ENCODE assay signal across 10 cellular contexts in genomic region chr3:49902511-49903345, GRCh38. TPM values are rescaled to one million over a fixed set of nuclear protein-coding genes. Genes with fewer than 3 reads are reported as not detected.
DNase-seq lines count a peak whose midpoint lies in the region; ATAC-seq, FAIRE-seq and TF ChIP-seq lines count a peak whose summit lies in the region.
"Had no signal": no experiment of that assay in that cellular context is flagged by ENCODE, and none has a peak within 500 bp of the region (broad histone marks: within the 10 kb centered on the region; RNA-seq: fewer than 3 reads in every experiment).

No MANE protein-coding gene starts in this region.

- intact Hi-C loops in left lung (cut with DNase I), result no loop called here

- CTCF ChIA-PET in A549 (lab: Yijun Ruan, JAX) (interaction anchor here (1.1 to 4.9 kb wide), 5 partner anchors 22 to 100 kb away, joined by 3 to 46 read pairs (median 7); partner anchors contain the start of gene INKA1), RWPE1 (lab: Yijun Ruan, JAX) (interaction anchor here (1.0 kb wide), 1 partner anchor 99 kb away, joined by 3 read pairs; no protein-coding TSS in a partner anchor)

- POLR2A ChIA-PET in A549 (lab: Yijun Ruan, JAX), result no interaction called here
- POLR2A ChIA-PET in RWPE1 (lab: Yijun Ruan, JAX; ENCODE audit: low non-redundant PET), result interaction anchor here (0.6 kb wide), 1 partner anchor 32 kb away, joined by 3 read pairs; no protein-coding TSS in a partner anchor

- no peak for ATAC-seq in A549
- no peak for ATAC-seq in left lung

- no peak for TF ChIP-seq EP300 in A549 (IDR thresholded peaks at IDR 0.05)

- H3K36me3 ChIP-seq in left lung, result peaks cover 0 to 4% of the 10 kb centered on the region in 2 donors
- H3K36me3 ChIP-seq: right lobe of liver had no signal

- FAIRE-seq in A549 (lab: Jason Lieb, UNC), result no peak
- FAIRE-seq: GM19239 had no signal

- peak overlapping the region; percentile 84 for H3K4me2 ChIP-seq in A549

- H3K4me1 ChIP-seq in A549 (peaks cover 62% of the 10 kb centered on the region), left lung (peaks cover 30 to 44% of the 10 kb centered on the region in 2 donors)

- no peaks in the 10 kb centered on the region for H3K27me3 ChIP-seq in left lung
- H3K27me3 ChIP-seq: right lobe of liver had no signal

- DNase-seq in A549 (ENCODE audit: low read depth in 1 of 2, low spot score in 1 of 2) (no peak), RWPE1 (ENCODE audit: low spot score) (no peak), left lung (no peak), dermis blood vessel endothelial cell (no peak), NCI-H82 (lab: John Stamatoyannopoulos, UW) (no peak), midbrain (lab: John Stamatoyannopoulos, UW) (no peak)

- no peak for TF ChIP-seq RAD21 in A549 (conservative IDR thresholded peaks at IDR 0.05 in 1 of 2, IDR thresholded peaks at IDR 0.05 in 1 of 2)

- peak overlapping the region; percentile 34 for H3K4me3 ChIP-seq in A549
- peak overlapping the region; percentile 41 to 47 for H3K4me3 ChIP-seq in left lung

- H3K27ac ChIP-seq in A549, result peak overlapping the region; percentile 85 to 93
- peak overlapping the region; percentile 100 for H3K27ac ChIP-seq in RWPE1
- peak overlapping the region; percentile 61 to 67 for H3K27ac ChIP-seq in left lung
- H3K27ac ChIP-seq: right lobe of liver had no signal

- TF ChIP-seq CTCF in A549 (IDR thresholded peaks at IDR 0.05) (no peak), RWPE1 (conservative IDR thresholded peaks at IDR 0.05; ENCODE audit: low read depth) (no peak), left lung (IDR thresholded peaks at IDR 0.05) (no peak)

- WGBS in A549 (ENCODE audit: missing lambda C conversion rate), result 91% methylated on average over 30 of the region's 44 CpGs

- H3K9me3 ChIP-seq in A549, result no peaks in the 10 kb centered on the region
- no peaks in the 10 kb centered on the region for H3K9me3 ChIP-seq in left lung
- H3K9me3 ChIP-seq: right lobe of liver had no signal

- no peak; the same call in 1 of the 2 replicates for TF ChIP-seq POLR2A in A549 (IDR thresholded peaks at IDR 0.05; ENCODE audit: low read length)

TF ChIP-seq in A549, 52 proteins besides CTCF, POLR2A, EP300 and RAD21:
- TF ChIP-seq JUN (IDR thresholded peaks at IDR 0.05) (no peak), EHMT2 (IDR thresholded peaks at IDR 0.05; ENCODE audit: low read depth) (no peak), BHLHE40 (IDR thresholded peaks at IDR 0.05; ENCODE audit: low read depth, low read length) (no peak)
- TF ChIP-seq, protein P1, sequence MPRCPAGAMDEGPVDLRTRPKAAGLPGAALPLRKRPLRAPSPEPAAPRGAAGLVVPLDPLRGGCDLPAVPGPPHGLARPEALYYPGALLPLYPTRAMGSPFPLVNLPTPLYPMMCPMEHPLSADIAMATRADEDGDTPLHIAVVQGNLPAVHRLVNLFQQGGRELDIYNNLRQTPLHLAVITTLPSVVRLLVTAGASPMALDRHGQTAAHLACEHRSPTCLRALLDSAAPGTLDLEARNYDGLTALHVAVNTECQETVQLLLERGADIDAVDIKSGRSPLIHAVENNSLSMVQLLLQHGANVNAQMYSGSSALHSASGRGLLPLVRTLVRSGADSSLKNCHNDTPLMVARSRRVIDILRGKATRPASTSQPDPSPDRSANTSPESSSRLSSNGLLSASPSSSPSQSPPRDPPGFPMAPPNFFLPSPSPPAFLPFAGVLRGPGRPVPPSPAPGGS (IDR thresholded peaks at IDR 0.05), result no peak
- TF ChIP-seq, protein P2, sequence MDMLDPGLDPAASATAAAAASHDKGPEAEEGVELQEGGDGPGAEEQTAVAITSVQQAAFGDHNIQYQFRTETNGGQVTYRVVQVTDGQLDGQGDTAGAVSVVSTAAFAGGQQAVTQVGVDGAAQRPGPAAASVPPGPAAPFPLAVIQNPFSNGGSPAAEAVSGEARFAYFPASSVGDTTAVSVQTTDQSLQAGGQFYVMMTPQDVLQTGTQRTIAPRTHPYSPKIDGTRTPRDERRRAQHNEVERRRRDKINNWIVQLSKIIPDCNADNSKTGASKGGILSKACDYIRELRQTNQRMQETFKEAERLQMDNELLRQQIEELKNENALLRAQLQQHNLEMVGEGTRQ (IDR thresholded peaks at IDR 0.05), result no peak

RNA-seq across cellular contexts. Expression of gene MST1R, which starts 0.9 kb away (rescaled TPM):
- polyA plus RNA-seq in A549 (2011; rRNA removed) (7.5 and 9.6 TPM in 2 replicates), A549 (2017; fragmentation: RNase III; extraction: RNeasy Plus Mini Kit Qiagen cat#74134 plus additional on column Dnase treatment) (5.9 to 6.1 TPM (median 6.0 TPM) in 3 replicates)
- 10.2 and 12.7 TPM in 2 replicates for polyA plus RNA-seq in A549 (2012; cell fraction: cytosol; rRNA removed)
- 60.5 and 73.7 TPM in 2 replicates for polyA plus RNA-seq in A549 (2012; cell fraction: nucleus; rRNA removed)
- polyA minus RNA-seq in A549 (2011; rRNA and poly(A)+ RNA removed), result 23.9 and 26.0 TPM in 2 replicates
- total RNA-seq in left lung (10 to 100 TPM; 51.1 to 54.7 TPM), dermis blood vessel endothelial cell (0.34 and 0.65 TPM in 2 replicates)

RNA-seq across cellular contexts. Expression of gene MON1A, which starts 26.9 kb away (rescaled TPM):
- polyA plus RNA-seq in A549 (2011; rRNA removed) (4.2 and 5.1 TPM in 2 replicates), A549 (2017; fragmentation: RNase III; extraction: RNeasy Plus Mini Kit Qiagen cat#74134 plus additional on column Dnase treatment) (4.7 to 5.1 TPM (median 4.7 TPM) in 3 replicates)
- 10.3 and 13.3 TPM in 2 replicates for polyA plus RNA-seq in A549 (2012; cell fraction: cytosol; rRNA removed)
- polyA plus RNA-seq in A549 (2012; cell fraction: nucleus; rRNA removed), result 10.2 and 14.8 TPM in 2 replicates
- polyA minus RNA-seq in A549 (2011; rRNA and poly(A)+ RNA removed), result 4.4 and 4.5 TPM in 2 replicates
- total RNA-seq in left lung (10 to 100 TPM; 13.9 to 15.6 TPM), dermis blood vessel endothelial cell (14.6 and 16.3 TPM in 2 replicates)

RNA-seq across cellular contexts. Expression of gene CAMKV, which starts 33.0 kb away (rescaled TPM):
- polyA plus RNA-seq in A549 (2011; rRNA removed) (0.20 and 0.31 TPM in 2 replicates), A549 (2017; fragmentation: RNase III; extraction: RNeasy Plus Mini Kit Qiagen cat#74134 plus additional on column Dnase treatment) (0.31 to 0.51 TPM (median 0.46 TPM) in 3 replicates)
- 0.41 TPM in 2 replicates for polyA plus RNA-seq in A549 (2012; cell fraction: cytosol; rRNA removed)
- 1.6 and 2.1 TPM in 2 replicates for polyA plus RNA-seq in A549 (2012; cell fraction: nucleus; rRNA removed)
- polyA minus RNA-seq in A549 (2011; rRNA and poly(A)+ RNA removed), result 0.17 and 0.44 TPM in 2 replicates
- total RNA-seq in left lung (not detected), dermis blood vessel endothelial cell (not detected in 2 replicates)
- total RNA-seq: fibroblast of villous mesenchyme, liver, right lobe of liver had no signal
- polyA plus RNA-seq: liver had no signal

RNA-seq across cellular contexts. Expression of gene RBM6, which starts 37.2 kb away (rescaled TPM):
- polyA plus RNA-seq in A549 (2011; rRNA removed) (42.2 and 44.2 TPM in 2 replicates), A549 (2017; fragmentation: RNase III; extraction: RNeasy Plus Mini Kit Qiagen cat#74134 plus additional on column Dnase treatment) (36.3 to 41.4 TPM (median 40.4 TPM) in 3 replicates)
- polyA plus RNA-seq in A549 (2012; cell fraction: cytosol; rRNA removed), result 14.6 and 16.1 TPM in 2 replicates
- 15.5 and 26.0 TPM in 2 replicates for polyA plus RNA-seq in A549 (2012; cell fraction: nucleus; rRNA removed)
- polyA minus RNA-seq in A549 (2011; rRNA and poly(A)+ RNA removed), result 15.7 and 17.7 TPM in 2 replicates
- total RNA-seq in left lung (10 to 100 TPM; 59.6 to 86.3 TPM), dermis blood vessel endothelial cell (34.4 and 60.4 TPM in 2 replicates)

RNA-seq across cellular contexts. Expression of gene TRAIP, which starts 46.4 kb away (rescaled TPM):
- polyA plus RNA-seq in A549 (2011; rRNA removed), result 10.2 and 10.7 TPM in 2 replicates
- polyA plus RNA-seq in A549 (2012; cell fraction: cytosol; rRNA removed), result 21.9 and 22.1 TPM in 2 replicates
- 73.2 and 74.9 TPM in 2 replicates for polyA plus RNA-seq in A549 (2012; cell fraction: nucleus; rRNA removed)
- polyA plus RNA-seq in A549 (2017; fragmentation: RNase III; extraction: RNeasy Plus Mini Kit Qiagen cat#74134 plus additional on column Dnase treatment), result 10.7 to 11.9 TPM (median 11.5 TPM) in 3 replicates
- polyA minus RNA-seq in A549 (2011; rRNA and poly(A)+ RNA removed), result 14.8 and 18.7 TPM in 2 replicates
- 1 to 10 TPM; 2.4 to 2.5 TPM for total RNA-seq in left lung
- 2.0 and 3.9 TPM in 2 replicates for total RNA-seq in dermis blood vessel endothelial cell

Comparison
In these comparisons a context has a peak if more than half of its experiments do, and no peak if none do; other contexts are left out.
1. RNA of gene MST1R, which starts 0.9 kb away (total RNA-seq): 51.1 to 54.7 TPM in left lung; 0.34 to 0.65 TPM in dermis blood vessel endothelial cell; every median in the first group is over 10 times any median in the second.
2. Peak in every context shown above with its lines, with median percentiles within 50 percentile points of each other: H3K27ac ChIP-seq.